Comparison of ENCODE assay signal across 8 cellular contexts in the genomic region with DNA sequence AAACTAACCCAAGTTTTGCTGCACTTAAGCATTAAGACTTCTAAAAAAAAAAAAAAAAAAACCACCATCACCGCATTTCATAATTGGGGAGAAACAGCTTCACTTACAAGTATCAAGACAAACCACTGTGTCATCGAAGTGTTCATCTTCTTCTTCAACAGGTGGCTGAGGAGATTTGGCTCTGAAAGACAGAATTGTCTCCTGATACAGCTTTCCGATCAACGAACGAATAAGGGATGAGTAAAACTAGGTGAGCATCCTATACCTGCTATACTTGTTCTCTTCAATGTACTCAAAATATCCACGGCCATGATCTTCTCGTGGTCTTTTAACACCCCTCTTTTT. TPM values are rescaled to one million over a fixed set of nuclear protein-coding genes. Genes with fewer than 3 reads are reported as not detected.
DNase-seq lines count a peak whose midpoint lies in the region; ATAC-seq and TF ChIP-seq lines count a peak whose summit lies in the region.

No MANE protein-coding gene starts in this region.

- in situ Hi-C loops in astrocyte of the spinal cord (cut with HindIII; ENCODE audit: low sequenced_read_pairs): no loop called here

- ATAC-seq in lung (ENCODE audit: insufficient read depth, low FRiP score): no peak
- no peak for ATAC-seq in HG03439 (IDR thresholded peaks at IDR 0.05; ENCODE audit: unreplicated experiment)

- H3K27me3 ChIP-seq in BJ (ENCODE audit: control insufficient read depth, insufficient read depth, low read length) (no peaks in the 10 kb centered on the region), lung (ENCODE audit: control insufficient read depth, insufficient read depth) (no peaks in the 10 kb centered on the region), uterus (no peaks in the 10 kb centered on the region)

- peak overlapping the region; percentile 88 to 98 for H3K27ac ChIP-seq in lung (ENCODE audit: low read depth in 1 of 2, low read length in 1 of 2)
- H3K27ac ChIP-seq in uterus: peak overlapping the region; percentile 99 to 100

- POLR2A ChIA-PET in BJ (lab: Charles Lee): interaction anchor here (0.6 kb wide), 1 partner anchor 737 kb away, joined by 4 read pairs; no protein-coding TSS in a partner anchor

- TF ChIP-seq POLR2A in uterus (IDR thresholded peaks at IDR 0.05): no peak

- intact Hi-C loops in uterus (cut with DNase I; ENCODE audit: low total_unique reads): no loop called here

- 0 to 1% methylated on average over 7 of the region's 7 CpGs for WGBS in lung, 2 donors

- peak overlapping the region; percentile 63 for H3K4me3 ChIP-seq in BJ (ENCODE audit: low read depth, low read length)
- peak overlapping the region; percentile 71 for H3K4me3 ChIP-seq in Jurkat, Clone E6-1 (ENCODE audit: low read length)
- H3K4me3 ChIP-seq in astrocyte of the spinal cord (ENCODE audit: low read depth, low read length): peak overlapping the region; percentile 84
- H3K4me3 ChIP-seq in lung: peak overlapping the region; percentile 70
- peak overlapping the region; percentile 93 to 94 for H3K4me3 ChIP-seq in uterus

- H3K4me1 ChIP-seq in lung (ENCODE audit: control insufficient read depth in 2 of 2, insufficient read depth in 2 of 2, low read length in 2 of 2): peaks cover 0 to 3% of the 10 kb centered on the region in 2 donors
- H3K4me1 ChIP-seq in uterus: peaks cover 6 to 18% of the 10 kb centered on the region in 2 donors

- H3K36me3 ChIP-seq in BJ (ENCODE audit: control insufficient read depth, insufficient read depth, low read length) (peaks cover 7% of the 10 kb centered on the region), lung (ENCODE audit: control insufficient read depth in 2 of 2, insufficient read depth in 2 of 2, low read length in 2 of 2) (peaks cover 11 to 14% of the 10 kb centered on the region in 2 donors), uterus (no peaks in the 10 kb centered on the region)

- DNase-seq in BJ (ENCODE audit: low read depth) (no peak), astrocyte of the spinal cord (ENCODE audit: low read depth, low spot score) (no peak), lung (ENCODE audit: low spot score) (no peak), uterus (no peak), NCI-H446 treated with DMSO at 0.1 percent for 48 hours (lab: John Stamatoyannopoulos, UW) (no peak)
- peak; percentile 50 for DNase-seq in Jurkat, Clone E6-1 (ENCODE audit: low read depth, low spot score)
- no peak for DNase-seq in activated effector memory CD4-positive, alpha-beta T cell treated with anti-CD3 and anti-CD28 coated beads, Interleukin-2, amount 50 U/mL, for 16 hours

- TF ChIP-seq CTCF in BJ (IDR thresholded peaks at IDR 0.05; ENCODE audit: insufficient read depth, low read depth, low read length) (no peak), astrocyte of the spinal cord (IDR thresholded peaks at IDR 0.05; ENCODE audit: low read depth, low read length) (no peak), lung (IDR thresholded peaks at IDR 0.05; ENCODE audit: control extremely low read depth, extremely low read depth) (no peak), uterus (IDR thresholded peaks at IDR 0.05) (no peak)

- H3K9me3 ChIP-seq in lung (ENCODE audit: control insufficient read depth in 2 of 2, insufficient read depth in 1 of 2, low read length in 1 of 2) (no peaks in the 10 kb centered on the region), uterus (no peaks in the 10 kb centered on the region)

- CTCF ChIA-PET in BJ (lab: Yijun Ruan, JAX): interaction anchor here (1.5 kb wide), 1 partner anchor 181 kb away, joined by 6 read pairs; no protein-coding TSS in a partner anchor

RNA-seq across cellular contexts. Expression of a gene that starts 2.0 kb away (rescaled TPM):
- polyA plus RNA-seq in BJ (2011; rRNA removed) (72.8 and 156 TPM in 2 replicates), lung (100 to 1,000 TPM; 133 to 175 TPM)
- polyA minus RNA-seq in BJ (2011; rRNA and poly(A)+ RNA removed): 146 and 152 TPM in 2 replicates
- 519 TPM for polyA plus RNA-seq in Jurkat, Clone E6-1 (2012; ENCODE audit: insufficient read depth, insufficient read length)
- total RNA-seq in lung (100 to 1,000 TPM; 238 to 611 TPM), uterus (100 to 1,000 TPM; 154 to 603 (median 269) TPM)

RNA-seq across cellular contexts. Expression of a gene that starts 26.9 kb away (rescaled TPM):
- polyA plus RNA-seq in BJ (2011; rRNA removed) (12.1 and 25.7 TPM in 2 replicates), lung (10 to 100 TPM; 23.4 to 53.2 TPM)
- 3.3 and 3.5 TPM in 2 replicates for polyA minus RNA-seq in BJ (2011; rRNA and poly(A)+ RNA removed)
- polyA plus RNA-seq in Jurkat, Clone E6-1 (2012; ENCODE audit: insufficient read depth, insufficient read length): 64.0 TPM
- total RNA-seq in lung (10 to 100 TPM; 29.8 to 32.8 TPM), uterus (100 to 1,000 TPM in 1 of 4 donors, 10 to 100 TPM in 3; 12.3 to 194 (median 36.4) TPM)
